ENCODE assay signal across 16 cellular contexts in genomic region chr13:21008026-21008425, GRCh38.
"Had no signal": no experiment of that assay in that cellular context is flagged by ENCODE, and none has a peak within 500 bp of the region (broad histone marks: within the 10 kb centered on the region; RNA-seq: fewer than 3 reads in every experiment).

No MANE protein-coding gene starts in this region.

- H3K4me1 Mint-ChIP-seq: central memory CD8-positive, alpha-beta T cell had no signal

- H3K27me3 Mint-ChIP-seq: central memory CD8-positive, alpha-beta T cell; dendritic cell treated with granulocyte-macrophage colony-stimulating factor and Interleukin-4, amounts not matched to agents 40 ng/mL and 50 ng/mL, for 4 days; effector memory CD8-positive, alpha-beta T cell; naive thymus-derived CD8-positive, alpha-beta T cell had no signal

- H3K4me3 ChIP-seq: esophagus squamous epithelium, gastroesophageal sphincter, hepatocyte, mucosa of descending colon, ovary, smooth muscle cell, suprapubic skin, thyroid gland had no signal

- H3K9me3 Mint-ChIP-seq: central memory CD8-positive, alpha-beta T cell; effector memory CD8-positive, alpha-beta T cell; naive thymus-derived CD8-positive, alpha-beta T cell had no signal

- H3K9me3 ChIP-seq: esophagus squamous epithelium, gastroesophageal sphincter, mucosa of descending colon, ovary, suprapubic skin, thyroid gland had no signal

- H3K27ac Mint-ChIP-seq: dendritic cell treated with granulocyte-macrophage colony-stimulating factor and Interleukin-4, amounts not matched to agents 40 ng/mL and 50 ng/mL, for 4 days; effector memory CD8-positive, alpha-beta T cell had no signal

- H3K4me2 ChIP-seq: hepatocyte, smooth muscle cell had no signal

- H3K36me3 ChIP-seq: esophagus squamous epithelium, gastroesophageal sphincter, ovary, thyroid gland had no signal

- H3K4me3 Mint-ChIP-seq: central memory CD8-positive, alpha-beta T cell; dendritic cell treated with granulocyte-macrophage colony-stimulating factor and Interleukin-4, amounts not matched to agents 40 ng/mL and 50 ng/mL, for 4 days; effector memory CD8-positive, alpha-beta T cell; naive thymus-derived CD8-positive, alpha-beta T cell had no signal

- ATAC-seq: effector memory CD8-positive, alpha-beta T cell; gastroesophageal sphincter; mucosa of descending colon; naive thymus-derived CD8-positive, alpha-beta T cell; right cardiac atrium; stimulated activated naive CD8-positive, alpha-beta T cell treated with anti-CD3 and anti-CD28 coated beads, Interleukin-15, Interleukin-2, amounts not matched to agents 100 U/mL and 50 U/mL, for 24 hours had no signal

- H3K27ac ChIP-seq: esophagus squamous epithelium, gastroesophageal sphincter, hepatocyte, ovary, suprapubic skin had no signal

- H3K36me3 Mint-ChIP-seq: naive thymus-derived CD8-positive, alpha-beta T cell had no signal

- DNase-seq: effector memory CD8-positive, alpha-beta T cell; esophagus squamous epithelium; foreskin fibroblast; mucosa of descending colon; naive thymus-derived CD8-positive, alpha-beta T cell; ovary; stimulated activated CD4-positive, alpha-beta T cell treated with anti-CD3 and anti-CD28 coated beads, Interleukin-2, amount 100 ng/mL, for 48 hours; stimulated activated naive CD8-positive, alpha-beta T cell treated with anti-CD3 and anti-CD28 coated beads, Interleukin-15, Interleukin-2, amounts not matched to agents 100 U/mL and 50 U/mL, for 24 hours; thyroid gland had no signal

- H2AFZ ChIP-seq: hepatocyte had no signal

- H3K27me3 ChIP-seq: esophagus squamous epithelium, gastroesophageal sphincter, hepatocyte, ovary, suprapubic skin, thyroid gland had no signal
